ENCODE assay signal across 8 cellular contexts in genomic region chr15:41492597-41493204, GRCh38. TPM values are rescaled to one million over a fixed set of nuclear protein-coding genes. Genes with fewer than 3 reads are reported as not detected.
DNase-seq lines count a peak whose midpoint lies in the region; ATAC-seq and TF ChIP-seq lines count a peak whose summit lies in the region.

No MANE protein-coding gene starts in this region.

- H3K4me3 ChIP-seq in thyroid gland (replicated peaks in 1 of 3), result peak overlapping the region in 2 of 3 donors; percentile 50 to 52

- no peak for DNase-seq in activated CD8-positive, alpha-beta memory T cell treated with anti-CD3 and anti-CD28 coated beads, Interleukin-2, amount 10 ng/mL, durations not matched to agents 7 days and 5 days
- DNase-seq in activated CD8-positive, alpha-beta memory T cell treated with anti-CD3 and anti-CD28 coated beads for 24 hours, result no peak
- no peak for DNase-seq in activated CD4-positive, alpha-beta memory T cell treated with anti-CD3 and anti-CD28 coated beads for 36 hours
- DNase-seq in immature natural killer cell, result no peak
- no peak for DNase-seq in thyroid gland
- DNase-seq in DMS114 treated with DMSO at 0.1 percent for 48 hours (lab: John Stamatoyannopoulos, UW; ENCODE audit: unreplicated experiment), result no peak
- DNase-seq in ureter (ENCODE audit: low spot score), result no peak

- no peaks in the 10 kb centered on the region for H3K36me3 ChIP-seq in thyroid gland

- peaks cover 4% of the 10 kb centered on the region for H3K27me3 ChIP-seq in thyroid gland

- no peak for TF ChIP-seq CTCF in thyroid gland (IDR thresholded peaks at IDR 0.05)

- H3K36me3 Mint-ChIP-seq in activated CD8-positive, alpha-beta memory T cell treated with anti-CD3 and anti-CD28 coated beads, Interleukin-2, amount 10 ng/mL, durations not matched to agents 7 days and 5 days, result peaks cover 3% of the 10 kb centered on the region
- peaks cover 4% of the 10 kb centered on the region for H3K36me3 Mint-ChIP-seq in activated CD4-positive, alpha-beta memory T cell treated with anti-CD3 and anti-CD28 coated beads for 36 hours
- H3K36me3 Mint-ChIP-seq in immature natural killer cell, result peaks cover 0 to 4% (median 0%) of the 10 kb centered on the region in 3 donors

- no peaks in the 10 kb centered on the region for H3K9me3 ChIP-seq in thyroid gland

- H3K4me3 Mint-ChIP-seq in activated CD8-positive, alpha-beta memory T cell treated with anti-CD3 and anti-CD28 coated beads, Interleukin-2, amount 10 ng/mL, durations not matched to agents 7 days and 5 days, result peak overlapping the region; percentile 47
- H3K4me3 Mint-ChIP-seq in activated CD4-positive, alpha-beta memory T cell treated with anti-CD3 and anti-CD28 coated beads for 36 hours, result peak overlapping the region; percentile 67
- peak overlapping the region; percentile 71 to 91 (median 83) for H3K4me3 Mint-ChIP-seq in immature natural killer cell

- no peak overlapping the region for H3K27ac ChIP-seq in thyroid gland

- peaks cover 50% of the 10 kb centered on the region for H3K27me3 Mint-ChIP-seq in activated CD8-positive, alpha-beta memory T cell treated with anti-CD3 and anti-CD28 coated beads, Interleukin-2, amount 10 ng/mL, durations not matched to agents 7 days and 5 days
- peaks cover 29% of the 10 kb centered on the region for H3K27me3 Mint-ChIP-seq in activated CD4-positive, alpha-beta memory T cell treated with anti-CD3 and anti-CD28 coated beads for 36 hours
- H3K27me3 Mint-ChIP-seq in immature natural killer cell (ENCODE audit: low read depth in 3 of 3), result peaks cover 19 to 26% (median 24%) of the 10 kb centered on the region in 3 donors

- CTCF ChIA-PET in activated CD8-positive, alpha-beta memory T cell treated with anti-CD3 and anti-CD28 coated beads, Interleukin-2, amount 10 ng/mL, durations not matched to agents 7 days and 5 days (lab: Charles Lee), result interaction anchor here (0.8 to 2.2 kb wide), 2 partner anchors 10 to 27 kb away, joined by 3 to 10 read pairs; no protein-coding TSS in a partner anchor
- CTCF ChIA-PET in activated CD4-positive, alpha-beta memory T cell treated with anti-CD3 and anti-CD28 coated beads for 36 hours (lab: Charles Lee), result interaction anchor here (1.9 kb wide), 1 partner anchor 26 kb away, joined by 9 read pairs; no protein-coding TSS in a partner anchor

- H3K4me1 Mint-ChIP-seq in activated CD8-positive, alpha-beta memory T cell treated with anti-CD3 and anti-CD28 coated beads, Interleukin-2, amount 10 ng/mL, durations not matched to agents 7 days and 5 days, result peaks cover 45% of the 10 kb centered on the region
- H3K4me1 Mint-ChIP-seq in activated CD4-positive, alpha-beta memory T cell treated with anti-CD3 and anti-CD28 coated beads for 36 hours (ENCODE audit: low read depth), result peaks cover 41% of the 10 kb centered on the region
- peaks cover 15 to 16% of the 10 kb centered on the region in 2 donors for H3K4me1 Mint-ChIP-seq in immature natural killer cell

- no peaks in the 10 kb centered on the region for H3K9me3 Mint-ChIP-seq in activated CD8-positive, alpha-beta memory T cell treated with anti-CD3 and anti-CD28 coated beads, Interleukin-2, amount 10 ng/mL, durations not matched to agents 7 days and 5 days (ENCODE audit: low read depth)
- H3K9me3 Mint-ChIP-seq in activated CD4-positive, alpha-beta memory T cell treated with anti-CD3 and anti-CD28 coated beads for 36 hours, result peaks cover 3% of the 10 kb centered on the region
- peaks cover 0 to 2% (median 0%) of the 10 kb centered on the region in 6 donors for H3K9me3 Mint-ChIP-seq in immature natural killer cell

- intact Hi-C loops in activated CD4-positive, alpha-beta memory T cell treated with anti-CD3 and anti-CD28 coated beads for 36 hours (cut with micrococcal nuclease), result loop anchor here (1.0 to 10.0 kb wide), 6 partner anchors 65 to 480 kb away; partner anchors contain the start of genes CHP1, EHD4, NUSAP1 and OIP5
- intact Hi-C loops in thyroid gland (cut with DNase I), result no loop called here

- no peak for TF ChIP-seq POLR2A in thyroid gland (IDR thresholded peaks at IDR 0.05)

- no peak for ATAC-seq in activated CD8-positive, alpha-beta memory T cell treated with anti-CD3 and anti-CD28 coated beads, Interleukin-2, amount 10 ng/mL, durations not matched to agents 7 days and 5 days
- ATAC-seq in HG02763 (IDR thresholded peaks at IDR 0.05; ENCODE audit: unreplicated experiment), result no peak

- POLR2A ChIA-PET in activated CD4-positive, alpha-beta memory T cell treated with anti-CD3 and anti-CD28 coated beads for 36 hours (lab: Charles Lee), result interaction anchor here (0.6 to 1.4 kb wide), 3 partner anchors 11 to 22 kb away, joined by 3 to 6 read pairs (median 5); no protein-coding TSS in a partner anchor

- peaks cover 26 to 29% of the 10 kb centered on the region in 2 donors for H3K4me1 ChIP-seq in thyroid gland

- 3 to 7% methylated on average over 11 to 15 of the region's 15 CpGs for WGBS in thyroid gland, 2 donors

- H3K27ac Mint-ChIP-seq in activated CD8-positive, alpha-beta memory T cell treated with anti-CD3 and anti-CD28 coated beads, Interleukin-2, amount 10 ng/mL, durations not matched to agents 7 days and 5 days, result no peak overlapping the region
- peak overlapping the region; percentile 61 for H3K27ac Mint-ChIP-seq in activated CD4-positive, alpha-beta memory T cell treated with anti-CD3 and anti-CD28 coated beads for 36 hours
- H3K27ac Mint-ChIP-seq in immature natural killer cell, result peak overlapping the region in 2 of 6 donors; percentile 78

RNA-seq across cellular contexts. Expression of gene ITPKA, which starts 1.0 kb away (rescaled TPM):
- total RNA-seq in activated CD8-positive, alpha-beta memory T cell treated with anti-CD3 and anti-CD28 coated beads, Interleukin-2, amount 10 ng/mL, durations not matched to agents 7 days and 5 days, result under 1 TPM in 1 of 2 experiments, not detected in 1; 0.52 TPM
- 1 to 10 TPM; 3.5 to 4.7 TPM for total RNA-seq in activated CD4-positive, alpha-beta memory T cell treated with anti-CD3 and anti-CD28 coated beads for 36 hours
- polyA plus RNA-seq in immature natural killer cell, result not detected
- 1 to 10 TPM in 1 of 4 donors, under 1 TPM in 1, not detected in 2; 0.83 to 1.5 TPM for total RNA-seq in thyroid gland
- total RNA-seq in ureter, result 0.29 TPM

RNA-seq across cellular contexts. Expression of gene LTK, which starts 20.9 kb away (rescaled TPM):
- under 1 TPM; 0.20 to 0.30 TPM for total RNA-seq in activated CD8-positive, alpha-beta memory T cell treated with anti-CD3 and anti-CD28 coated beads, Interleukin-2, amount 10 ng/mL, durations not matched to agents 7 days and 5 days
- under 1 TPM; 0.29 to 0.34 TPM for total RNA-seq in activated CD4-positive, alpha-beta memory T cell treated with anti-CD3 and anti-CD28 coated beads for 36 hours
- under 1 TPM in 1 of 3 donors, not detected in 2; 0.48 TPM for polyA plus RNA-seq in immature natural killer cell
- total RNA-seq in thyroid gland (under 1 TPM in 3 of 4 donors, not detected in 1; 0.13 to 0.79 (median 0.22) TPM), ureter (0.73 TPM)

RNA-seq across cellular contexts. Expression of gene RPAP1, which starts 51.4 kb away (rescaled TPM):
- total RNA-seq in activated CD8-positive, alpha-beta memory T cell treated with anti-CD3 and anti-CD28 coated beads, Interleukin-2, amount 10 ng/mL, durations not matched to agents 7 days and 5 days, result 10 to 100 TPM; 38.2 to 40.0 TPM
- total RNA-seq in activated CD4-positive, alpha-beta memory T cell treated with anti-CD3 and anti-CD28 coated beads for 36 hours, result 10 to 100 TPM; 45.0 to 49.9 TPM
- polyA plus RNA-seq in immature natural killer cell, result 10 to 100 TPM in 1 of 3 donors, 1 to 10 TPM in 2; 3.7 to 15.0 (median 4.9) TPM
- 10 to 100 TPM; 11.3 to 31.8 (median 19.0) TPM for total RNA-seq in thyroid gland
- 34.5 TPM for total RNA-seq in ureter
